Comparison of ENCODE assay signal across 9 cellular contexts in the genomic region with DNA sequence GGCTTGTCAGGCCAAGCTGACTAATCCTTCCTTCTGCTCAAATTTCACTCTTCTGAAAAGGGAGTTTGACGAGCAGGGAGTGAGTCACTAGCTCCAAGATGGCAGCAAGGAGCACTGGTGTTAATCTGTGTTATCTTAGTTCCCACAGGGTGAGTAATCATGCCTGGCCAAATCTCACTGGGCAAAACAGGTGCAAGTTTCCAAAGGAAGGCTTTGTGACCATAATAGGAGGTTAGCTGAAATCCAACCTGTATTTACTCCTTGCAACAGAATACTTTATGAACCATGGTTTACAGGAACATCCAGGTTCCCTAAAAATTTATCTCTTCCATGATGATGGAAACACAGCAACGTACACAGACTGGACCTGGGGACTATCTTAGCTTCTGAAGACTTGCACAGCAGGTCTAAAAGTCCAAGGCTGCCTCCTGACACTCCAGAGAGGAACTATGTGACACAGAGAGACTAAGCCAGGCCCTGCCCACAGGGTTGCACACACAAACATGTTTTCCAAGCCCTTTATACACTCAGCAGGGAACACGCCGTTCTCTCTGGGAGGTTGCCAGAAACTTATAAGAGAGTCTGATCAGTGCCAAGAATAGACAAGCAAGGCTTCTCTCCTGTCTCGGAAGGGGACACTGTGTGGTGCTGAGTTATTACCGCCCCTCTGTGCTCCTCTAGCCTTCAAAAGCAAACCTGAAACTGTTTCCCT. TPM values are rescaled to one million over a fixed set of nuclear protein-coding genes. Genes with fewer than 3 reads are reported as not detected.
A peak's percentile ranks its signal among the peaks of the same experiment; 100 is the strongest.
DNase-seq lines count a peak whose midpoint lies in the region; ATAC-seq and TF ChIP-seq lines count a peak whose summit lies in the region.
"Had no signal": no experiment of that assay in that cellular context is flagged by ENCODE, and none has a peak within 500 bp of the region (broad histone marks: within the 10 kb centered on the region; RNA-seq: fewer than 3 reads in every experiment).

No MANE protein-coding gene starts in this region.

- peaks cover 2 to 7% (median 2%) of the 10 kb centered on the region in 3 donors for H3K27me3 Mint-ChIP-seq in CD14-positive monocyte (ENCODE audit: low read depth in 3 of 3)

- no peak for TF ChIP-seq POLR2A in testis (IDR thresholded peaks at IDR 0.05)

- peaks cover 21% of the 10 kb centered on the region for H3K4me1 Mint-ChIP-seq in CD14-positive monocyte
- H3K4me1 Mint-ChIP-seq: central memory CD8-positive, alpha-beta T cell had no signal

- H3K27ac Mint-ChIP-seq in CD14-positive monocyte = peak overlapping the region in 1 of 7 donors; percentile 44

- intact Hi-C loops in CD14-positive monocyte (cut with micrococcal nuclease) = no loop called here
- intact Hi-C loops in testis (cut with DNase I; ENCODE audit: low total_unique reads) = loop anchor here (10.0 kb wide), 1 partner anchor 55 kb away; no protein-coding TSS in a partner anchor

- 17 to 18% methylated on average over 6 of the region's 6 CpGs for WGBS in testis, 2 donors

- TF ChIP-seq CTCF in CD14-positive monocyte (IDR thresholded peaks at IDR 0.05) = no peak
- TF ChIP-seq CTCF in testis (IDR thresholded peaks at IDR 0.05) = no peak

- no peaks in the 10 kb centered on the region for H3K27me3 ChIP-seq in testis

- H3K4me3 Mint-ChIP-seq in CD14-positive monocyte = no peak overlapping the region
- H3K4me3 Mint-ChIP-seq: central memory CD8-positive, alpha-beta T cell had no signal

- no peaks in the 10 kb centered on the region for H3K36me3 Mint-ChIP-seq in CD14-positive monocyte

- no peaks in the 10 kb centered on the region for H3K9me3 ChIP-seq in testis

- peak overlapping the region; percentile 88 to 94 for H3K27ac ChIP-seq in testis

- peak; percentile 84 for ATAC-seq in left lobe of liver
- no peak for ATAC-seq in HG03469 (IDR thresholded peaks at IDR 0.05; ENCODE audit: unreplicated experiment)
- no peak for ATAC-seq in HG03159 (IDR thresholded peaks at IDR 0.05; ENCODE audit: unreplicated experiment)

- DNase-seq in CD14-positive monocyte (ENCODE audit: low spot score) (peak; percentile 54), NCI-H2029 treated with DMSO at 0.1 percent for 48 hours (lab: John Stamatoyannopoulos, UW) (peak; percentile 82), cerebellar cortex (ENCODE audit: low spot score) (peak; percentile 25), left lobe of liver (ENCODE audit: low spot score) (peak; percentile 95), testis (peak; percentile 97), germinal center (ENCODE audit: low spot score) (no peak)

- H3K4me3 ChIP-seq in testis = no peak overlapping the region

- H3K9me3 Mint-ChIP-seq in CD14-positive monocyte = peaks cover 0 to 4% (median 0%) of the 10 kb centered on the region in 7 donors
- H3K9me3 Mint-ChIP-seq: central memory CD8-positive, alpha-beta T cell had no signal

- H3K4me1 ChIP-seq in testis = peaks cover 35% of the 10 kb centered on the region

- no peaks in the 10 kb centered on the region for H3K36me3 ChIP-seq in testis (ENCODE audit: low read depth, missing control alignments)

RNA-seq across cellular contexts. Expression of a gene that starts 46.3 kb away (rescaled TPM):
- 10 to 100 TPM in 1 of 2 donors, 1 to 10 TPM in 1; 2.2 to 12.4 TPM for polyA plus RNA-seq in CD14-positive monocyte
- 77.4 TPM for total RNA-seq in left lobe of liver
- total RNA-seq in testis = 10 to 100 TPM; 29.6 to 32.8 TPM
- polyA plus RNA-seq in testis (ENCODE audit: insufficient read depth, low read depth, low replicate concordance) = 24.9 TPM
